Comparison of ENCODE assay signal across 16 cellular contexts in the genomic region with DNA sequence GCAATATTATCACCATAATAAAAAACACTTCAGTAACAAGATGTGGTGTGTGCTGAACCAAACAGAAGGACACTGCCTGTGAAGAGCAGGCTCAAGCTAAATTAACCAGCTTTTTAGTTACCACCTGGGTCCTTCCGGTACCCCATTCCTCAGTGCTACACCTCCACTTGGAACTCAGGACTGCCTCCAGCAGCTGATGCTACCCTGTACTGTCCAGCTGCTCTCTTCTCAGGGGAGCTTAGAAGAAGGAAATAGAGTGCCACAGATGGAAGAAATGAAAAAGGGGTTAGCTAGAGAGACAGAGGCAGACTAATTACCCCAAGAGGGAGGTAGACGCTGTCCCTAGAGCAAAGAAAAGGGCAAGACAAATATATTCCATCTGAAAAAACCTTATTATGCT. TPM values are rescaled to one million over a fixed set of nuclear protein-coding genes. Genes with fewer than 3 reads are reported as not detected.
DNase-seq lines count a peak whose midpoint lies in the region; ATAC-seq, FAIRE-seq and TF ChIP-seq lines count a peak whose summit lies in the region.
"Had no signal": no experiment of that assay in that cellular context is flagged by ENCODE, and none has a peak within 500 bp of the region (broad histone marks: within the 10 kb centered on the region; RNA-seq: fewer than 3 reads in every experiment).

No MANE protein-coding gene starts in this region.

- TF ChIP-seq EP300 in HepG2 (IDR thresholded peaks at IDR 0.05; ENCODE audit: low read depth in 2 of 2, low read length in 2 of 2): no peak
- no peak for TF ChIP-seq EP300 in HepG2 (CRISPR knock-in tag; IDR thresholded peaks at IDR 0.05; ENCODE audit: borderline replicate concordance)

- peaks cover 67% of the 10 kb centered on the region for H3K4me1 Mint-ChIP-seq in activated CD4-positive, alpha-beta T cell treated with anti-CD3 and anti-CD28 coated beads for 36 hours

- POLR2A ChIA-PET in activated CD4-positive, alpha-beta T cell treated with anti-CD3 and anti-CD28 coated beads for 36 hours (lab: Charles Lee): no interaction called here
- POLR2A ChIA-PET in HepG2 (lab: Yijun Ruan, JAX): no interaction called here

- peak overlapping the region; percentile 32; the same call in 1 of the 2 replicates for H3K4me2 ChIP-seq in HepG2 (ENCODE audit: low read depth, low read length)
- no peak overlapping the region for H3K4me2 ChIP-seq in smooth muscle cell

- H3K27me3 Mint-ChIP-seq in activated CD4-positive, alpha-beta T cell treated with anti-CD3 and anti-CD28 coated beads for 36 hours: no peaks in the 10 kb centered on the region

- no peaks in the 10 kb centered on the region for H3K9me3 Mint-ChIP-seq in activated CD4-positive, alpha-beta T cell treated with anti-CD3 and anti-CD28 coated beads for 36 hours (ENCODE audit: low read depth)
- H3K9me3 Mint-ChIP-seq: T-helper 1 cell treated with Interleukin-12 subunit alpha and Interleukin-12 subunit beta and Interleukin-4 antibody, amounts not matched to agents 30 μg/mL and 1 μg/mL, for 36 hours had no signal

- H3K27me3 ChIP-seq in HepG2 (ENCODE audit: control insufficient read depth in 1 of 2, insufficient read depth in 2 of 2, low read length in 2 of 2): no peaks in the 10 kb centered on the region; a peak in 1 of 5 replicates
- H3K27me3 ChIP-seq in gastrocnemius medialis: no peaks in the 10 kb centered on the region
- no peaks in the 10 kb centered on the region for H3K27me3 ChIP-seq in smooth muscle cell (ENCODE audit: low read depth)
- H3K27me3 ChIP-seq in adrenal gland: no peaks in the 10 kb centered on the region

- no peak for TF ChIP-seq CTCF in HepG2 (CRISPR knock-in tag; IDR thresholded peaks at IDR 0.05)
- TF ChIP-seq CTCF in gastrocnemius medialis (IDR thresholded peaks at IDR 0.05 in 4 of 5, conservative IDR thresholded peaks at IDR 0.05 in 1 of 5): no peak
- TF ChIP-seq CTCF in smooth muscle cell (IDR thresholded peaks at IDR 0.05; ENCODE audit: borderline replicate concordance, insufficient read depth, poor library complexity, severe bottlenecking): no peak
- no peak for TF ChIP-seq CTCF in adrenal gland (IDR thresholded peaks at IDR 0.05)

- CTCF ChIA-PET in activated CD4-positive, alpha-beta T cell treated with anti-CD3 and anti-CD28 coated beads for 36 hours (lab: Charles Lee): interaction anchor here (0.7 kb wide), 1 partner anchor 623 kb away, joined by 3 read pairs; no protein-coding TSS in a partner anchor
- CTCF ChIA-PET in HepG2 (lab: Yijun Ruan, JAX; ENCODE audit: low intra/inter-chr PET ratio, low total read pairs): interaction anchor here (1.2 kb wide), 1 partner anchor 50 kb away, joined by 4 read pairs; no protein-coding TSS in a partner anchor

- no peaks in the 10 kb centered on the region for H3K9me3 ChIP-seq in HepG2 (ENCODE audit: low read length)
- H3K9me3 ChIP-seq in gastrocnemius medialis: no peaks in the 10 kb centered on the region
- no peaks in the 10 kb centered on the region for H3K9me3 ChIP-seq in smooth muscle cell (replicated peaks; ENCODE audit: low read depth)
- no peaks in the 10 kb centered on the region for H3K9me3 ChIP-seq in adrenal gland (replicated peaks in 1 of 3)

- H3K36me3 ChIP-seq in HepG2 (replicated peaks in 1 of 2; ENCODE audit: control insufficient read depth in 1 of 2, insufficient read depth in 2 of 2, low read length in 2 of 2) (peaks cover 8 to 37% of the 10 kb centered on the region in 2 experiments), gastrocnemius medialis (no peaks in the 10 kb centered on the region), smooth muscle cell (ENCODE audit: low read depth) (no peaks in the 10 kb centered on the region), adrenal gland (replicated peaks in 1 of 2) (peaks cover 0 to 13% of the 10 kb centered on the region in 2 donors)

- H3K36me3 Mint-ChIP-seq in activated CD4-positive, alpha-beta T cell treated with anti-CD3 and anti-CD28 coated beads for 36 hours (ENCODE audit: low read depth): peaks cover 35% of the 10 kb centered on the region

- WGBS in HepG2 (ENCODE audit: low lambda C conversion rate): 96% methylated on average over 2 of the region's 2 CpGs
- 95% methylated on average over 2 of the region's 2 CpGs for WGBS in smooth muscle cell (ENCODE audit: low lambda C conversion rate)
- WGBS in adrenal gland, 4 donors: 77 to 86% (median 81%) methylated on average over 2 of the region's 2 CpGs

- peaks cover 63% of the 10 kb centered on the region for H4K20me1 ChIP-seq in HepG2 (ENCODE audit: insufficient read depth, low read length)
- H4K20me1 ChIP-seq in smooth muscle cell (ENCODE audit: low read depth): peaks cover 100% of the 10 kb centered on the region

- H2AFZ ChIP-seq in HepG2 (ENCODE audit: low read length) (no peak overlapping the region), smooth muscle cell (ENCODE audit: low read depth) (no peak overlapping the region)

- TF ChIP-seq POLR2A in HepG2 (IDR thresholded peaks at IDR 0.05; ENCODE audit: insufficient read depth in 1 of 2, low read depth in 2 of 2, low read length in 2 of 2) (no peak), gastrocnemius medialis (IDR thresholded peaks at IDR 0.05) (no peak), adrenal gland (IDR thresholded peaks at IDR 0.05) (no peak)

- FAIRE-seq in HepG2 (lab: Jason Lieb, UNC): no peak

- ATAC-seq in activated CD4-positive, alpha-beta T cell treated with anti-CD3 and anti-CD28 coated beads for 36 hours: no peak
- peak; percentile 31; the same call in 2 of the 3 replicates for ATAC-seq in HepG2
- no peak for ATAC-seq in gastrocnemius medialis

- H3K4me3 Mint-ChIP-seq in activated CD4-positive, alpha-beta T cell treated with anti-CD3 and anti-CD28 coated beads for 36 hours: no peak overlapping the region
- H3K4me3 Mint-ChIP-seq: T-helper 1 cell treated with Interleukin-12 subunit alpha and Interleukin-12 subunit beta and Interleukin-4 antibody, amounts not matched to agents 30 μg/mL and 1 μg/mL, for 36 hours had no signal

- in situ Hi-C loops in HepG2 (cut with HindIII; ENCODE audit: extremely low pct_ligation_motif_present, low pct_unique_long_range_greater_than_20kb) (loop anchor here (5.0 kb wide), 1 partner anchor 52 kb away; no protein-coding TSS in a partner anchor), gastrocnemius medialis (cut with MboI; ENCODE audit: low sequenced_read_pairs in 4 of 4) (no loop called here)

- no peak overlapping the region for H3K9ac ChIP-seq in HepG2 (ENCODE audit: insufficient read depth, low read depth, low read length)
- H3K9ac ChIP-seq in smooth muscle cell (ENCODE audit: low read depth): no peak overlapping the region

- no peak for DNase-seq in activated CD4-positive, alpha-beta T cell treated with anti-CD3 and anti-CD28 coated beads for 36 hours
- no peak for DNase-seq in activated CD4-positive, alpha-beta T cell treated with anti-CD3 and anti-CD28 coated beads, Interleukin-2, amount 50 U/mL, for 1 hour
- DNase-seq in NCI-H82 treated with DMSO at 0.1 percent for 48 hours (lab: John Stamatoyannopoulos, UW; ENCODE audit: unreplicated experiment) (peak; percentile 40), HepG2 (ENCODE audit: low spot score) (no peak), gastrocnemius medialis (no peak), smooth muscle cell (lab: John Stamatoyannopoulos, UW; ENCODE audit: unreplicated experiment) (no peak), adrenal gland (no peak)
- DNase-seq in stimulated activated naive CD4-positive, alpha-beta T cell treated with Interleukin-2 at 50 U/mL for 16 hours (lab: John Stamatoyannopoulos, UW): no peak
- DNase-seq: activated CD4-positive, CD25-positive, alpha-beta regulatory T cell; GDM1; NCI-H1694; NCI-H748 treated with DMSO at 0.1 percent for 48 hours; occipital lobe; substantia nigra had no signal

- no peak overlapping the region for H3K4me3 ChIP-seq in HepG2 (replicated peaks in 1 of 3; ENCODE audit: insufficient read depth in 1 of 3, low read depth in 2 of 3, low read length in 3 of 3)
- peak overlapping the region in 3 of 4 donors; percentile 6 to 23 (median 14) for H3K4me3 ChIP-seq in gastrocnemius medialis
- H3K4me3 ChIP-seq in smooth muscle cell: no peak overlapping the region
- no peak overlapping the region for H3K4me3 ChIP-seq in adrenal gland

- peak overlapping the region; percentile 34 for H3K27ac Mint-ChIP-seq in activated CD4-positive, alpha-beta T cell treated with anti-CD3 and anti-CD28 coated beads for 36 hours
- H3K27ac Mint-ChIP-seq: T-helper 1 cell treated with Interleukin-12 subunit alpha and Interleukin-12 subunit beta and Interleukin-4 antibody, amounts not matched to agents 30 μg/mL and 1 μg/mL, for 36 hours had no signal

- no peaks in the 10 kb centered on the region for H3F3A ChIP-seq in smooth muscle cell (ENCODE audit: low read depth)

- BruUV-seq in HepG2 (replicated peaks; lab: Mats Ljungman, UMichigan): no TSS peak

- H3K4me1 ChIP-seq in HepG2 (ENCODE audit: insufficient read depth, low read length) (peaks cover 70% of the 10 kb centered on the region), gastrocnemius medialis (peaks cover 83 to 87% of the 10 kb centered on the region in 2 donors), smooth muscle cell (ENCODE audit: low read depth) (peaks cover 26% of the 10 kb centered on the region), adrenal gland (replicated peaks in 1 of 2) (peaks cover 24 to 57% of the 10 kb centered on the region in 2 donors)

- intact Hi-C loops in activated CD4-positive, alpha-beta T cell treated with anti-CD3 and anti-CD28 coated beads for 36 hours (cut with DNase I, micrococcal nuclease): no loop called here
- intact Hi-C loops in HepG2 (cut with micrococcal nuclease; ENCODE audit: unreplicated experiment): no loop called here
- intact Hi-C loops in gastrocnemius medialis (cut with DNase I; ENCODE audit: low total_unique reads): no loop called here
- intact Hi-C loops in adrenal gland (cut with DNase I): no loop called here

- TF ChIP-seq RAD21 in HepG2 (CRISPR knock-in tag; IDR thresholded peaks at IDR 0.05): no peak

- peak overlapping the region; percentile 16 for H3K27ac ChIP-seq in HepG2 (ENCODE audit: extremely low read length, insufficient read depth, low read length)
- H3K27ac ChIP-seq in gastrocnemius medialis: peak overlapping the region; percentile 96 to 100 (median 100)
- H3K27ac ChIP-seq in smooth muscle cell (ENCODE audit: low read depth): no peak overlapping the region
- no peak overlapping the region for H3K27ac ChIP-seq in adrenal gland
- H3K27ac ChIP-seq: RWPE1 had no signal

- H3K79me2 ChIP-seq in HepG2 (ENCODE audit: insufficient read depth, low read length) (peaks cover 98% of the 10 kb centered on the region), smooth muscle cell (ENCODE audit: low read depth) (peaks cover 100% of the 10 kb centered on the region)

RNA-seq across cellular contexts. Expression of a gene that starts 5.7 kb away (rescaled TPM):
- total RNA-seq in activated CD4-positive, alpha-beta T cell treated with anti-CD3 and anti-CD28 coated beads for 36 hours: 10 to 100 TPM; 33.7 to 49.8 TPM
- total RNA-seq in HepG2 (2016; rRNA removed; fragmentation: Illumina TruSeq; extraction: Trizol) (69.1 and 70.9 TPM in 2 replicates), gastrocnemius medialis (100 to 1,000 TPM in 1 of 4 donors, 10 to 100 TPM in 3; 54.9 to 142 (median 67.8) TPM), smooth muscle cell (48.0 and 50.0 TPM in 2 replicates), adrenal gland (10 to 100 TPM; 32.4 to 62.3 (median 53.7) TPM)
- total RNA-seq in HepG2 (2016; cell fraction: cytosol; rRNA removed; fragmentation: Illumina TruSeq; extraction: Trizol; ENCODE audit: low read depth): 28.7 and 34.2 TPM in 2 replicates
- total RNA-seq in HepG2 (2016; cell fraction: insoluble cytoplasmic fraction; rRNA removed; fragmentation: Illumina TruSeq; extraction: Trizol): 60.8 and 66.7 TPM in 2 replicates
- total RNA-seq in HepG2 (2016; cell fraction: membrane; rRNA removed; fragmentation: Illumina TruSeq; extraction: Trizol): 34.4 and 35.2 TPM in 2 replicates
- total RNA-seq in HepG2 (2016; cell fraction: nucleus; rRNA removed; fragmentation: Illumina TruSeq; extraction: Trizol): 74.9 and 87.2 TPM in 2 replicates
- polyA plus RNA-seq in HepG2 (2011; rRNA removed) (25.2 and 27.4 TPM in 2 replicates), smooth muscle cell (3.2 and 4.2 TPM in 2 replicates), adrenal gland (10 to 100 TPM in 2 of 3 donors, 1 to 10 TPM in 1; 8.2 to 25.0 (median 12.6) TPM)
- 9.5 and 15.5 TPM in 2 replicates for polyA plus RNA-seq in HepG2 (2011; cell fraction: cytosol; rRNA removed)
- 22.1 and 24.5 TPM in 2 replicates for polyA plus RNA-seq in HepG2 (2011; cell fraction: nucleus; rRNA removed)
- polyA plus RNA-seq in HepG2 (2012): 18.1 and 18.8 TPM in 2 replicates
- polyA plus RNA-seq in HepG2 (2016; cell fraction: cytosol; fragmentation: Illumina TruSeq; extraction: Trizol; ENCODE audit: low read depth): 1.1 and 1.2 TPM in 2 replicates
- 22.4 and 23.2 TPM in 2 replicates for polyA plus RNA-seq in HepG2 (2016; cell fraction: insoluble cytoplasmic fraction; fragmentation: Illumina TruSeq; extraction: Trizol; ENCODE audit: low read depth)
- 3.0 and 3.5 TPM in 2 replicates for polyA plus RNA-seq in HepG2 (2016; cell fraction: membrane; fragmentation: Illumina TruSeq; extraction: Trizol; ENCODE audit: low read depth)
- polyA plus RNA-seq in HepG2 (2016; cell fraction: nucleus; fragmentation: Illumina TruSeq; extraction: Trizol; ENCODE audit: insufficient read depth, low read depth): 29.6 and 33.8 TPM in 2 replicates
- polyA minus RNA-seq in HepG2 (2011; rRNA and poly(A)+ RNA removed; ENCODE audit: low replicate concordance): 248 and 289 TPM in 2 replicates
- polyA minus RNA-seq in HepG2 (2011; cell fraction: cytosol; rRNA and poly(A)+ RNA removed): 47.7 and 70.8 TPM in 2 replicates
- polyA minus RNA-seq in HepG2 (2011; cell fraction: nucleus; rRNA and poly(A)+ RNA removed): 160 and 215 TPM in 2 replicates

Comparison
In these comparisons a context has a peak if more than half of its experiments do, and no peak if none do; other contexts are left out.
1. H3K27ac ChIP-seq: peak in HepG2 (single experiment) and gastrocnemius medialis (4 of 4); none in smooth muscle cell (single experiment) and adrenal gland (0 of 5).
2. H3K4me3 ChIP-seq: peak in gastrocnemius medialis (3 of 4); none in HepG2 (0 of 3), smooth muscle cell (single experiment) and adrenal gland (0 of 4).